Comparison of ENCODE assay signal across 8 cellular contexts in the genomic region with DNA sequence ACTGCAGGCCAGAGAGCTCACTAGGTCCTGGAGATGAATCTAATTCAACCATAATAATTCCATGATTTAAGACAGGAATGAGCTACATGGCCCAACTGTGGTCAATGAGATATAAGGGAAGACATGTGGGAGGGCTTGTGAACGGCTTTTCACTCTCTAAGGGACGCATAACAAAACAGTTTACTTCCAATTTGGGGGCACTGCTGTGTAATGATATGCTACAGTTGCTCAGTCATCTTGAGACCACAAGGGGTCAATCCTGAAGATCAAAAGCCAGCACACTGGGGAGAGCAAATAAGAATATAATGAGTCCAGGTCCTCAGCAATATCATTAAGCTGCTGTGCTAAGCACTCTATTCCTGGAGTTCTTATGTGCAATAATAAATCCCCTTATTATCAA. TPM values are rescaled to one million over a fixed set of nuclear protein-coding genes. Genes with fewer than 3 reads are reported as not detected.
DNase-seq lines count a peak whose midpoint lies in the region; ATAC-seq, FAIRE-seq and TF ChIP-seq lines count a peak whose summit lies in the region.
"Not testable (repeated sequence)": the region's sequence is repeated elsewhere in the genome, so short reads cannot be mapped to it uniquely, and the experiment has no call there.
"Had no signal": no experiment of that assay in that cellular context is flagged by ENCODE, and none has a peak within 500 bp of the region (broad histone marks: within the 10 kb centered on the region; RNA-seq: fewer than 3 reads in every experiment).

No MANE protein-coding gene starts in this region.

- not testable (repeated sequence) for H3K4me3 Mint-ChIP-seq in GM23338; T-helper 17 cell; WTC11; activated T-cell treated with anti-CD3 and anti-CD28 coated beads, Interleukin-2, amount 50 U/mL, for 72 hours

- H3K27me3 ChIP-seq in GM23338 (ENCODE audit: insufficient read depth); K562 (ENCODE audit: control insufficient read depth in 2 of 2, insufficient read depth in 2 of 2, low read length in 2 of 2): not testable (repeated sequence)

- not testable (repeated sequence) for BruUV-seq in K562 (replicated peaks; lab: Mats Ljungman, UMichigan)

- not testable (repeated sequence) for DNase-seq in GM23338 (ENCODE audit: low spot score); T-helper 17 cell; WTC11 (ENCODE audit: low spot score); activated T-cell treated with anti-CD3 and anti-CD28 coated beads, Interleukin-2, amount 50 U/mL, for 72 hours
- DNase-seq in NCI-H2227 (lab: John Stamatoyannopoulos, UW; ENCODE audit: unreplicated experiment) = peak; percentile 34
- peak in 1 of 4 experiments; percentile 32 for DNase-seq in K562 (ENCODE audit: extremely low read depth in 1 of 4, low spot score in 3 of 4)

- ATAC-seq in GM23338 (peak; percentile 40; the same call in 2 of the 3 replicates), WTC11 (peak; percentile 43), K562 (peak; percentile 74)
- ATAC-seq in T-helper 17 cell = not testable (repeated sequence)
- peak; percentile 24 to 44 for ATAC-seq in activated T-cell treated with anti-CD3 and anti-CD28 coated beads, Interleukin-2, amount 50 U/mL, for 72 hours (replicated peaks in 1 of 2)

- not testable (repeated sequence) for H4K20me1 ChIP-seq in GM23338 (replicated peaks; ENCODE audit: insufficient read depth); K562 (replicated peaks; ENCODE audit: control insufficient read depth, insufficient read depth, low read length)

- H3K9ac ChIP-seq in K562 (ENCODE audit: insufficient read depth in 1 of 2, low read depth in 2 of 2, low read length in 2 of 2) = not testable (repeated sequence)

- WGBS in K562 (ENCODE audit: insufficient coverage, low coverage, missing lambda C conversion rate) = 0% methylated on average over 2 of the region's 2 CpGs

- not testable (repeated sequence) for TF ChIP-seq POLR2A in K562 (conservative IDR thresholded peaks at IDR 0.05)

- peaks cover 16% of the 10 kb centered on the region; the same call in 2 of the 3 replicates for H3K4me1 Mint-ChIP-seq in GM23338
- H3K4me1 Mint-ChIP-seq in T-helper 17 cell = peaks cover 16% of the 10 kb centered on the region
- H3K4me1 Mint-ChIP-seq in WTC11 = peaks cover 25% of the 10 kb centered on the region
- peaks cover 25% of the 10 kb centered on the region for H3K4me1 Mint-ChIP-seq in activated T-cell treated with anti-CD3 and anti-CD28 coated beads, Interleukin-2, amount 50 U/mL, for 72 hours (ENCODE audit: low read depth)

- intact Hi-C loops in K562 (cut with micrococcal nuclease) = not testable (repeated sequence)

- not testable (repeated sequence) for H3K9me3 ChIP-seq in T-helper 17 cell (ENCODE audit: control insufficient read depth, low read length, poor library complexity, severe bottlenecking); K562 (replicated peaks; ENCODE audit: control insufficient read depth, insufficient read depth, low read depth, low read length)

- not testable (repeated sequence) for H3K9me2 ChIP-seq in GM23338 (ENCODE audit: insufficient read depth)

- not testable (repeated sequence) for H3F3A ChIP-seq in GM23338 (replicated peaks; ENCODE audit: low read depth)

- H3K36me3 ChIP-seq in GM23338 (ENCODE audit: insufficient read depth); K562 (ENCODE audit: control insufficient read depth, insufficient read depth, low read length): not testable (repeated sequence)

- not testable (repeated sequence) for H3K9me3 Mint-ChIP-seq in GM23338; WTC11; activated T-cell treated with anti-CD3 and anti-CD28 coated beads, Interleukin-2, amount 50 U/mL, for 72 hours

- not testable (repeated sequence) for H3K4me3 ChIP-seq in GM23338, K562

- not testable (repeated sequence) for H3K36me3 Mint-ChIP-seq in GM23338 (ENCODE audit: low read depth); T-helper 17 cell (ENCODE audit: low read depth); WTC11; activated T-cell treated with anti-CD3 and anti-CD28 coated beads, Interleukin-2, amount 50 U/mL, for 72 hours (ENCODE audit: insufficient read depth in 2 of 2)

- in situ Hi-C loops in K562 (cut with MboI) = not testable (repeated sequence)

- not testable (repeated sequence) for TF ChIP-seq CTCF in GM23338 (conservative IDR thresholded peaks at IDR 0.05; ENCODE audit: low read depth in 2 of 2); WTC11 (IDR thresholded peaks at IDR 0.05); K562 (IDR thresholded peaks at IDR 0.05 in 2 of 3, conservative IDR thresholded peaks at IDR 0.05 in 1 of 3; ENCODE audit: insufficient read depth in 2 of 3, low read depth in 1 of 3, low read length in 3 of 3)

- CTCF ChIA-PET in WTC11 (lab: Charles Lee); K562 (lab: Yijun Ruan, JAX; ENCODE audit: low intra/inter-chr PET ratio): not testable (repeated sequence)

- H3K27ac Mint-ChIP-seq in GM23338; WTC11; activated T-cell treated with anti-CD3 and anti-CD28 coated beads, Interleukin-2, amount 50 U/mL, for 72 hours: not testable (repeated sequence)
- H3K27ac Mint-ChIP-seq in T-helper 17 cell = peak overlapping the region; percentile 39

- not testable (repeated sequence) for TF ChIP-seq EP300 in K562 (IDR thresholded peaks at IDR 0.05; ENCODE audit: low read length)

- POLR2A ChIA-PET in WTC11 (lab: Charles Lee); K562 (lab: Yijun Ruan, JAX): not testable (repeated sequence)

- TF ChIP-seq RAD21 in K562 (CRISPR knock-in tag; conservative IDR thresholded peaks at IDR 0.05 in 1 of 2, IDR thresholded peaks at IDR 0.05 in 1 of 2) = not testable (repeated sequence)

- H3K79me2 ChIP-seq in GM23338 (replicated peaks; ENCODE audit: insufficient read depth) = peaks cover 65% of the 10 kb centered on the region
- H3K79me2 ChIP-seq in K562 (ENCODE audit: control insufficient read depth, insufficient read depth, low read length) = peaks cover 39% of the 10 kb centered on the region

- not testable (repeated sequence) for H3K9me1 ChIP-seq in K562 (ENCODE audit: control insufficient read depth, insufficient read depth, low read length)

- not testable (repeated sequence) for H2AFZ ChIP-seq in GM23338; K562 (ENCODE audit: low read depth, low read length)

- H3K4me2 ChIP-seq in GM23338; K562 (ENCODE audit: insufficient read depth, low read length): not testable (repeated sequence)

- not testable (repeated sequence) for H3K4me1 ChIP-seq in GM23338 (ENCODE audit: insufficient read depth); K562 (replicated peaks in 1 of 2; ENCODE audit: control insufficient read depth in 2 of 2, insufficient read depth in 2 of 2, low read length in 2 of 2)

- not testable (repeated sequence) for FAIRE-seq in K562 (lab: Jason Lieb, UNC)

- not testable (repeated sequence) for H3K27me3 Mint-ChIP-seq in GM23338 (ENCODE audit: insufficient read depth, low read depth, poor library complexity); T-helper 17 cell; WTC11 (ENCODE audit: low read depth); activated T-cell treated with anti-CD3 and anti-CD28 coated beads, Interleukin-2, amount 50 U/mL, for 72 hours (ENCODE audit: low read depth)

- not testable (repeated sequence) for H3K27ac ChIP-seq in GM23338 (ENCODE audit: low read depth)
- 0 out of 3 replicates have a peak overlapping the region, but pooled peaks have one; percentile 41 for H3K27ac ChIP-seq in K562 (ENCODE audit: extremely low read depth, low read depth, low read length)

TF ChIP-seq in K562, 482 proteins besides CTCF, POLR2A, EP300 and RAD21:
- 0 out of 2 replicates have a peak, but pooled peaks have one; percentile 10 for TF ChIP-seq ARID1B (IDR thresholded peaks at IDR 0.05)
- peak; percentile 21; the same call in 1 of the 2 replicates for TF ChIP-seq CBFA2T2 (conservative IDR thresholded peaks at IDR 0.05)
- peak; percentile 39 for TF ChIP-seq CBFA2T3 (IDR thresholded peaks at IDR 0.05)
TF ChIP-seq in K562: peak in this region for 3; not testable (repeated sequence) for 479.

RNA-seq across cellular contexts. Expression of a gene that starts 46.6 kb away (rescaled TPM):
- 59.1 and 63.4 TPM in 2 replicates for total RNA-seq in GM23338 (2014; rRNA removed; shearing (Covaris generic))
- polyA plus RNA-seq in GM23338 (2016; fragmentation: Nextera tagmentation; extraction: Ambion mirVana) = 89.9 and 97.9 TPM in 2 replicates
- total RNA-seq in T-helper 17 cell = not detected
- total RNA-seq in WTC11 (2021) = 61.3 to 68.4 TPM (median 64.5 TPM) in 3 replicates
- 1 to 10 TPM; 1.3 to 4.3 TPM for total RNA-seq in activated T-cell treated with anti-CD3 and anti-CD28 coated beads, Interleukin-2, amount 50 U/mL, for 72 hours
- total RNA-seq in K562 (2011; cell fraction: chromatin; rRNA removed; ENCODE audit: low replicate concordance) = 0.09 and 0.12 TPM in 2 replicates
- total RNA-seq in K562 (2011; cell fraction: nucleolus; rRNA removed) = not detected in 2 replicates
- 0.07 and 0.15 TPM in 2 replicates for total RNA-seq in K562 (2011; cell fraction: nucleoplasm; rRNA removed)
- total RNA-seq in K562 (2014; rRNA removed) = 0.04 TPM in 1 of 2 replicates, not detected in the other
- 0.18 TPM in 1 of 2 replicates, not detected in the other for total RNA-seq in K562 (2014; rRNA removed; fragmentation: Illumina TruSeq; extraction: Trizol)
- 0.11 and 0.14 TPM in 2 replicates for total RNA-seq in K562 (2015; rRNA removed; fragmentation: Illumina TruSeq; extraction: Trizol)
- total RNA-seq in K562 (2021) = not detected in 2 replicates
- 0.06 and 0.11 TPM in 2 replicates for polyA plus RNA-seq in K562 (2011; rRNA removed)
- polyA plus RNA-seq in K562 (2011; cell fraction: cytosol; rRNA removed) = 0.04 and 0.19 TPM in 2 replicates
- 0.07 TPM in 1 of 2 replicates, not detected in the other for polyA plus RNA-seq in K562 (2011; cell fraction: nucleus; rRNA removed)
- 0.21 and 0.66 TPM in 2 replicates for polyA plus RNA-seq in K562 (2012)
- 0.12 TPM in 1 of 2 replicates, not detected in the other for polyA plus RNA-seq in K562 (2014; fragmentation: Illumina TruSeq; extraction: Trizol)
- under 1 TPM; 0.35 to 0.39 TPM for polyA plus RNA-seq in K562 (2014; fragmentation: Nextera tagmentation; extraction: Ambion mirVana)
- polyA plus RNA-seq in K562 (2014; rRNA removed) = 0.12 TPM in 1 of 2 replicates, not detected in the other
- 0.18 and 0.24 TPM in 2 replicates for polyA minus RNA-seq in K562 (2011; rRNA and poly(A)+ RNA removed)
- not detected in 2 replicates for polyA minus RNA-seq in K562 (2011; cell fraction: cytosol; rRNA and poly(A)+ RNA removed)
- 0.22 TPM in 1 of 2 replicates, not detected in the other for polyA minus RNA-seq in K562 (2011; cell fraction: nucleus; rRNA and poly(A)+ RNA removed)
- total RNA-seq: CD4-positive, alpha-beta memory T cell had no signal
- polyA plus RNA-seq: CD14-positive monocyte; CD4-positive, alpha-beta memory T cell had no signal

Comparison
In these comparisons a context has a peak if more than half of its experiments do, and no peak if none do; other contexts are left out.
1. RNA of a gene that starts 46.6 kb away (total RNA-seq): 61.3 to 68.4 TPM in WTC11 and 59.1 to 63.4 TPM in GM23338; 1.3 to 4.3 TPM in activated T-cell treated with anti-CD3 and anti-CD28 coated beads, Interleukin-2, amount 50 U/mL, for 72 hours, 0.04 to 0.18 TPM in K562 and not detected in T-helper 17 cell; every median in the first group is over 10 times any median in the second.